Comparison of ENCODE assay signal across 1 cellular context in the genomic region with DNA sequence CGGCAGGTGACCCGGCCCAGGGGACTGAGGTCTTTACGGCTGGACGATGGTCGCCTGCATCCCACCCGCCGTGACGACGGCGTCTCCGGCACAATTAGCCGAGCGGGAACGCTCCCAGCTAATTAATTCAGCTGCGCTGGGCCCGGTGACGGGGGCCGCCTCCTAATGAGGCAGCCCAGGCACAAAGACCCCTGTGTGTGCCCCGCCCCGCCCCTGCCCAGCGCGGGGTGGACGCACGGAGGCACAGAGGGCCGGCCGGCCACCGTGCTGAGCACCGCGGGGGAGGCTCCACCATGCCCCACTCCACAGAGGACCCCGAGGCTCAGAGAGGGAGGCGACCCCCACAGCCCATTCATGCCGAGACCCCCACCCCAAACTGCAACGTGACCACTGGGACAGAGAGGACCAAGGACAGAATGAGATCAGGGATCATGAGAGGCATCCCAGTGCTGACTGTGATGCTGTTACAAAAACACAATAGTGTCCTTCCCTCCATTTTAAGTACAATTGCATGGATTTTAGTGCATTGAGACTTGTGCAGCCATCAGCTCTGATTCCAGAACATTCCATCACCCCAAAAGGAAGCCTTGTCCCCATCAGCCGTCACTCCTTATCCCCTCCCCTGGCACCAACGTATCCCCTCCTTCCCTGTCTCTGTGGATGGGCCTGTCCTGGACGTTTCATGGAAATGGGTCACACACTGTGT.
A peak's percentile ranks its signal among the peaks of the same experiment; 100 is the strongest.
TF ChIP-seq lines count a peak whose summit lies in the region.

No MANE protein-coding gene starts in this region.

TF ChIP-seq in HEK293, 187 proteins besides CTCF, POLR2A, EP300 and RAD21 (continued from another document):
- TF ChIP-seq, protein P1, sequence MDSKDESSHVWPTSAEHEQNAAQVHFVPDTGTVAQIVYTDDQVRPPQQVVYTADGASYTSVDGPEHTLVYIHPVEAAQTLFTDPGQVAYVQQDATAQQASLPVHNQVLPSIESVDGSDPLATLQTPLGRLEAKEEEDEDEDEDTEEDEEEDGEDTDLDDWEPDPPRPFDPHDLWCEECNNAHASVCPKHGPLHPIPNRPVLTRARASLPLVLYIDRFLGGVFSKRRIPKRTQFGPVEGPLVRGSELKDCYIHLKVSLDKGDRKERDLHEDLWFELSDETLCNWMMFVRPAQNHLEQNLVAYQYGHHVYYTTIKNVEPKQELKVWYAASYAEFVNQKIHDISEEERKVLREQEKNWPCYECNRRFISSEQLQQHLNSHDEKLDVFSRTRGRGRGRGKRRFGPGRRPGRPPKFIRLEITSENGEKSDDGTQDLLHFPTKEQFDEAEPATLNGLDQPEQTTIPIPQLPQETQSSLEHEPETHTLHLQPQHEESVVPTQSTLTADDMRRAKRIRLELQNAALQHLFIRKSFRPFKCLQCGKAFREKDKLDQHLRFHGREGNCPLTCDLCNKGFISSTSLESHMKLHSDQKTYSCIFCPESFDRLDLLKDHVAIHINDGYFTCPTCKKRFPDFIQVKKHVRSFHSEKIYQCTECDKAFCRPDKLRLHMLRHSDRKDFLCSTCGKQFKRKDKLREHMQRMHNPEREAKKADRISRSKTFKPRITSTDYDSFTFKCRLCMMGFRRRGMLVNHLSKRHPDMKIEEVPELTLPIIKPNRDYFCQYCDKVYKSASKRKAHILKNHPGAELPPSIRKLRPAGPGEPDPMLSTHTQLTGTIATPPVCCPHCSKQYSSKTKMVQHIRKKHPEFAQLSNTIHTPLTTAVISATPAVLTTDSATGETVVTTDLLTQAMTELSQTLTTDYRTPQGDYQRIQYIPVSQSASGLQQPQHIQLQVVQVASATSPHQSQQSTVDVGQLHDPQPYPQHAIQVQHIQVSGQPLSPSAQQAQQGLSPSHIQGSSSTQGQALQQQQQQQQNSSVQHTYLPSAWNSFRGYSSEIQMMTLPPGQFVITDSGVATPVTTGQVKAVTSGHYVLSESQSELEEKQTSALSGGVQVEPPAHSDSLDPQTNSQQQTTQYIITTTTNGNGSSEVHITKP (tag by site-specific recombination; IDR thresholded peaks at IDR 0.05): 0 out of 2 replicates have a peak, but pooled peaks have one; percentile 21
- TF ChIP-seq ZNF658 (tag by site-specific recombination; IDR thresholded peaks at IDR 0.05) (no peak), BCL11B (tag by site-specific recombination; IDR thresholded peaks at IDR 0.05; ENCODE audit: low read depth) (no peak), ZBTB7A (tag by site-specific recombination; IDR thresholded peaks at IDR 0.05; ENCODE audit: low read depth) (no peak), ZNF366 (tag by site-specific recombination; conservative IDR thresholded peaks at IDR 0.05) (no peak), BCL11A (tag by site-specific recombination; IDR thresholded peaks at IDR 0.05; ENCODE audit: low read depth) (no peak), ZBTB21 (tag by site-specific recombination; IDR thresholded peaks at IDR 0.05) (no peak), SP7 (tag by site-specific recombination; IDR thresholded peaks at IDR 0.05) (no peak), ZBTB17 (tag by site-specific recombination; IDR thresholded peaks at IDR 0.05) (no peak), ZNF664 (tag by site-specific recombination; IDR thresholded peaks at IDR 0.05) (no peak), GLI4 (tag by site-specific recombination; IDR thresholded peaks at IDR 0.05) (no peak), ZNF600 (tag by site-specific recombination; IDR thresholded peaks at IDR 0.05) (peak; percentile 76), ZFP41 (tag by site-specific recombination; IDR thresholded peaks at IDR 0.05; ENCODE audit: borderline replicate concordance) (no peak), YY1 (tag by site-specific recombination; IDR thresholded peaks at IDR 0.05) (no peak), ZFHX2 (tag by site-specific recombination; conservative IDR thresholded peaks at IDR 0.05) (no peak)
- TF ChIP-seq, protein P2, sequence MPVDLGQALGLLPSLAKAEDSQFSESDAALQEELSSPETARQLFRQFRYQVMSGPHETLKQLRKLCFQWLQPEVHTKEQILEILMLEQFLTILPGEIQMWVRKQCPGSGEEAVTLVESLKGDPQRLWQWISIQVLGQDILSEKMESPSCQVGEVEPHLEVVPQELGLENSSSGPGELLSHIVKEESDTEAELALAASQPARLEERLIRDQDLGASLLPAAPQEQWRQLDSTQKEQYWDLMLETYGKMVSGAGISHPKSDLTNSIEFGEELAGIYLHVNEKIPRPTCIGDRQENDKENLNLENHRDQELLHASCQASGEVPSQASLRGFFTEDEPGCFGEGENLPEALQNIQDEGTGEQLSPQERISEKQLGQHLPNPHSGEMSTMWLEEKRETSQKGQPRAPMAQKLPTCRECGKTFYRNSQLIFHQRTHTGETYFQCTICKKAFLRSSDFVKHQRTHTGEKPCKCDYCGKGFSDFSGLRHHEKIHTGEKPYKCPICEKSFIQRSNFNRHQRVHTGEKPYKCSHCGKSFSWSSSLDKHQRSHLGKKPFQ (tag by site-specific recombination; IDR thresholded peaks at IDR 0.05): no peak
